In the genomic region with DNA sequence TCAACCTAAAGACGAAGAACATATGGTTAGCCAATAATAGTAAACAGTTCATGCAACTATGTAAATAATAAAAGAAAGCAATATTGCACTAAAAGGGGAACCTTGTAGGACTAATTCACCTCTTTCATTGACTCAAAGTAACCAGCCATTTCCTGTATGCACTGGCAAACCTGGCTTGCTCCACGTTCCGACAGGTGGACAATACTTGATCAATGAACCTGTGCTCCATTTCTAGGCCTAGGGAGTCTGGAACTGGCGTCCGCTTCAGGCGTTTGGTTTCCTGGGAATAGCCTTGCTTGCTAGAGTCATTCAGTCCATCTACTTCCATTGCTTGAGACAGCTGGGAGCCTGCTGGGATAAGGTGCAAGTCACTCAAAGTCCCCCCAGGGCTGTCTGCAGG, we compare ENCODE assay signal across 14 cellular contexts. TPM values are rescaled to one million over a fixed set of nuclear protein-coding genes. Genes with fewer than 3 reads are reported as not detected.
DNase-seq lines count a peak whose midpoint lies in the region; ATAC-seq, FAIRE-seq and TF ChIP-seq lines count a peak whose summit lies in the region.
"Had no signal": no experiment of that assay in that cellular context is flagged by ENCODE, and none has a peak within 500 bp of the region (broad histone marks: within the 10 kb centered on the region; RNA-seq: fewer than 3 reads in every experiment).

No MANE protein-coding gene starts in this region.

- no peaks in the 10 kb centered on the region for H3K9me3 ChIP-seq in HepG2 (ENCODE audit: low read length)
- H3K9me3 ChIP-seq in right lobe of liver: no peaks in the 10 kb centered on the region
- H3K9me3 ChIP-seq in colonic mucosa: no peaks in the 10 kb centered on the region
- H3K9me3 ChIP-seq in mucosa of descending colon: no peaks in the 10 kb centered on the region

- H3K4me3 ChIP-seq in HepG2 (replicated peaks in 1 of 3; ENCODE audit: insufficient read depth in 1 of 3, low read depth in 2 of 3, low read length in 3 of 3) (no peak overlapping the region), right lobe of liver (no peak overlapping the region), colonic mucosa (no peak overlapping the region), mucosa of descending colon (no peak overlapping the region), lower leg skin (ENCODE audit: low read depth, poor library complexity, severe bottlenecking) (no peak overlapping the region)
- H3K4me3 ChIP-seq: BLaER1 treated with 17β-estradiol and CSF1 and Interleukin-3, amounts not matched to agents 10 nM and 100 nM; GM23248 had no signal

- H3K4me1 ChIP-seq in HepG2 (ENCODE audit: insufficient read depth, low read length) (peaks cover 35% of the 10 kb centered on the region), right lobe of liver (peaks cover 0 to 10% (median 0%) of the 10 kb centered on the region in 4 donors), colonic mucosa (peaks cover 9% of the 10 kb centered on the region), mucosa of descending colon (ENCODE audit: low read depth) (peaks cover 38% of the 10 kb centered on the region)
- H3K4me1 ChIP-seq: BLaER1 treated with 17β-estradiol and CSF1 and Interleukin-3, amounts not matched to agents 10 nM and 100 nM had no signal

- no peaks in the 10 kb centered on the region for H3K79me2 ChIP-seq in HepG2 (ENCODE audit: insufficient read depth, low read length)

- H2AFZ ChIP-seq in HepG2 (ENCODE audit: low read length): no peak overlapping the region
- H2AFZ ChIP-seq: GM23248 had no signal

- 67% methylated on average over 4 of the region's 6 CpGs for WGBS in HepG2 (ENCODE audit: low lambda C conversion rate)
- 73% methylated on average over 5 of the region's 6 CpGs for WGBS in right lobe of liver (ENCODE audit: insufficient coverage, low coverage, low lambda C conversion rate, missing lambda C conversion rate)
- WGBS in lower leg skin, 2 donors: 95 to 98% methylated on average over 6 of the region's 6 CpGs

- in situ Hi-C loops in HepG2 (cut with HindIII; ENCODE audit: extremely low pct_ligation_motif_present, low pct_unique_long_range_greater_than_20kb): no loop called here

- no peak for TF ChIP-seq RAD21 in HepG2 (CRISPR knock-in tag; IDR thresholded peaks at IDR 0.05)

- no peak for TF ChIP-seq EP300 in HepG2 (IDR thresholded peaks at IDR 0.05; ENCODE audit: low read depth in 2 of 2, low read length in 2 of 2)
- TF ChIP-seq EP300 in HepG2 (CRISPR knock-in tag; IDR thresholded peaks at IDR 0.05; ENCODE audit: borderline replicate concordance): no peak

- TF ChIP-seq POLR2A in HepG2 (IDR thresholded peaks at IDR 0.05; ENCODE audit: insufficient read depth in 1 of 2, low read depth in 2 of 2, low read length in 2 of 2) (no peak), right lobe of liver (IDR thresholded peaks at IDR 0.05) (no peak), lower leg skin (IDR thresholded peaks at IDR 0.05) (no peak)

- no TSS peak for BruUV-seq in HepG2 (replicated peaks; lab: Mats Ljungman, UMichigan)

- ATAC-seq in HepG2: peak; percentile 36; the same call in 2 of the 3 replicates
- no peak for ATAC-seq in right lobe of liver
- peak; percentile 80 for ATAC-seq in mucosa of descending colon
- no peak for ATAC-seq in omental fat pad (ENCODE audit: low FRiP score)

- H3K27ac ChIP-seq in HepG2 (ENCODE audit: extremely low read length, insufficient read depth, low read length) (no peak overlapping the region), right lobe of liver (no peak overlapping the region), colonic mucosa (peak overlapping the region; percentile 74)
- H3K27ac ChIP-seq: BLaER1 treated with 17β-estradiol and CSF1 and Interleukin-3, amounts not matched to agents 10 nM and 100 nM; GM23248 had no signal

- FAIRE-seq in HepG2 (lab: Jason Lieb, UNC): no peak

- POLR2A ChIA-PET in HepG2 (lab: Yijun Ruan, JAX): no interaction called here

- DNase-seq in HepG2 (ENCODE audit: low spot score): peak; percentile 2
- no peak for DNase-seq in right lobe of liver
- peak; percentile 48 for DNase-seq in colonic mucosa
- DNase-seq in mucosa of descending colon: peak; percentile 44 to 50 (median 44)
- no peak for DNase-seq in omental fat pad (ENCODE audit: low spot score)
- no peak for DNase-seq in NCI-H774 (lab: John Stamatoyannopoulos, UW)
- DNase-seq in kidney glomerular epithelial cell (lab: John Stamatoyannopoulos, UW): no peak
- no peak for DNase-seq in lower leg skin (ENCODE audit: low spot score in 2 of 2)
- DNase-seq: ACHN; CD4-positive, CD25-positive, alpha-beta regulatory T cell; DMS53; GM23248; H9 had no signal

- H3K27me3 ChIP-seq in HepG2 (ENCODE audit: control insufficient read depth in 1 of 2, insufficient read depth in 2 of 2, low read length in 2 of 2) (no peaks in the 10 kb centered on the region), right lobe of liver (no peaks in the 10 kb centered on the region), colonic mucosa (no peaks in the 10 kb centered on the region)
- H3K27me3 ChIP-seq: BLaER1 treated with 17β-estradiol and CSF1 and Interleukin-3, amounts not matched to agents 10 nM and 100 nM had no signal

- H4K20me1 ChIP-seq in HepG2 (ENCODE audit: insufficient read depth, low read length): no peaks in the 10 kb centered on the region
- H4K20me1 ChIP-seq: BLaER1 treated with 17β-estradiol and CSF1 and Interleukin-3, amounts not matched to agents 10 nM and 100 nM had no signal

- no peak for TF ChIP-seq CTCF in HepG2 (CRISPR knock-in tag; IDR thresholded peaks at IDR 0.05)
- no peak for TF ChIP-seq CTCF in right lobe of liver (IDR thresholded peaks at IDR 0.05)
- no peak for TF ChIP-seq CTCF in colonic mucosa (IDR thresholded peaks at IDR 0.05)
- no peak for TF ChIP-seq CTCF in mucosa of descending colon (IDR thresholded peaks at IDR 0.05)
- TF ChIP-seq CTCF in omental fat pad (IDR thresholded peaks at IDR 0.05): no peak
- no peak for TF ChIP-seq CTCF in lower leg skin (IDR thresholded peaks at IDR 0.05)

- CTCF ChIA-PET in HepG2 (lab: Yijun Ruan, JAX; ENCODE audit: low intra/inter-chr PET ratio, low total read pairs): no interaction called here

- intact Hi-C loops in HepG2 (cut with micrococcal nuclease; ENCODE audit: unreplicated experiment): no loop called here
- intact Hi-C loops in right lobe of liver (cut with DNase I): no loop called here
- intact Hi-C loops in colonic mucosa (cut with DNase I): no loop called here
- intact Hi-C loops in mucosa of descending colon (cut with DNase I, micrococcal nuclease): no loop called here
- intact Hi-C loops in lower leg skin (cut with DNase I; ENCODE audit: low total_unique reads): no loop called here

- H3K36me3 ChIP-seq in HepG2 (replicated peaks in 1 of 2; ENCODE audit: control insufficient read depth in 1 of 2, insufficient read depth in 2 of 2, low read length in 2 of 2) (peaks cover 5 to 24% of the 10 kb centered on the region in 2 experiments; a peak in 4 of 5 replicates), right lobe of liver (peaks cover 0 to 21% (median 6%) of the 10 kb centered on the region in 4 donors), colonic mucosa (no peaks in the 10 kb centered on the region), mucosa of descending colon (ENCODE audit: low read depth) (no peaks in the 10 kb centered on the region)

- no peak overlapping the region for H3K9ac ChIP-seq in HepG2 (ENCODE audit: insufficient read depth, low read depth, low read length)
- H3K9ac ChIP-seq in colonic mucosa (ENCODE audit: low read depth in 2 of 2, low read length in 2 of 2): no peak overlapping the region
- H3K9ac ChIP-seq: BLaER1 treated with 17β-estradiol and CSF1 and Interleukin-3, amounts not matched to agents 10 nM and 100 nM; GM23248 had no signal

- no peak overlapping the region for H3K4me2 ChIP-seq in HepG2 (ENCODE audit: low read depth, low read length)
- H3K4me2 ChIP-seq: BLaER1 treated with 17β-estradiol and CSF1 and Interleukin-3, amounts not matched to agents 10 nM and 100 nM had no signal

RNA-seq across cellular contexts. Expression of gene PTAR1, which starts 41.6 kb away (rescaled TPM):
- 42.1 and 58.0 TPM in 2 replicates for total RNA-seq in HepG2 (2016; rRNA removed; fragmentation: Illumina TruSeq; extraction: Trizol)
- total RNA-seq in HepG2 (2016; cell fraction: cytosol; rRNA removed; fragmentation: Illumina TruSeq; extraction: Trizol; ENCODE audit: low read depth): 11.4 and 11.5 TPM in 2 replicates
- 43.2 and 58.9 TPM in 2 replicates for total RNA-seq in HepG2 (2016; cell fraction: insoluble cytoplasmic fraction; rRNA removed; fragmentation: Illumina TruSeq; extraction: Trizol)
- total RNA-seq in HepG2 (2016; cell fraction: membrane; rRNA removed; fragmentation: Illumina TruSeq; extraction: Trizol): 18.8 and 19.1 TPM in 2 replicates
- 84.8 and 87.1 TPM in 2 replicates for total RNA-seq in HepG2 (2016; cell fraction: nucleus; rRNA removed; fragmentation: Illumina TruSeq; extraction: Trizol)
- 19.8 and 26.5 TPM in 2 replicates for polyA plus RNA-seq in HepG2 (2011; rRNA removed)
- polyA plus RNA-seq in HepG2 (2011; cell fraction: cytosol; rRNA removed): 5.7 and 8.5 TPM in 2 replicates
- polyA plus RNA-seq in HepG2 (2011; cell fraction: nucleus; rRNA removed): 47.8 and 47.9 TPM in 2 replicates
- 24.2 and 28.4 TPM in 2 replicates for polyA plus RNA-seq in HepG2 (2012)
- polyA plus RNA-seq in HepG2 (2016; cell fraction: cytosol; fragmentation: Illumina TruSeq; extraction: Trizol; ENCODE audit: low read depth): 6.5 and 7.0 TPM in 2 replicates
- 15.3 and 19.3 TPM in 2 replicates for polyA plus RNA-seq in HepG2 (2016; cell fraction: insoluble cytoplasmic fraction; fragmentation: Illumina TruSeq; extraction: Trizol; ENCODE audit: low read depth)
- polyA plus RNA-seq in HepG2 (2016; cell fraction: membrane; fragmentation: Illumina TruSeq; extraction: Trizol; ENCODE audit: low read depth): 7.6 and 7.8 TPM in 2 replicates
- polyA plus RNA-seq in HepG2 (2016; cell fraction: nucleus; fragmentation: Illumina TruSeq; extraction: Trizol; ENCODE audit: insufficient read depth, low read depth): 41.5 and 44.9 TPM in 2 replicates
- 28.0 and 32.7 TPM in 2 replicates for polyA minus RNA-seq in HepG2 (2011; rRNA and poly(A)+ RNA removed; ENCODE audit: low replicate concordance)
- polyA minus RNA-seq in HepG2 (2011; cell fraction: cytosol; rRNA and poly(A)+ RNA removed): 30.5 and 36.6 TPM in 2 replicates
- 189 and 200 TPM in 2 replicates for polyA minus RNA-seq in HepG2 (2011; cell fraction: nucleus; rRNA and poly(A)+ RNA removed)
- total RNA-seq in right lobe of liver: 10 to 100 TPM; 21.5 to 33.3 (median 27.0) TPM
- total RNA-seq in colonic mucosa: 10 to 100 TPM; 45.3 to 64.4 TPM
- total RNA-seq in mucosa of descending colon: 10 to 100 TPM; 63.0 to 71.5 (median 68.6) TPM
- 10 to 100 TPM; 54.1 to 85.1 (median 61.5) TPM for total RNA-seq in omental fat pad
- total RNA-seq in lower leg skin: 10 to 100 TPM; 27.8 to 52.3 (median 47.8) TPM

RNA-seq across cellular contexts. Expression of gene APBA1, which starts 46.0 kb away (rescaled TPM):
- total RNA-seq in HepG2 (2016; rRNA removed; fragmentation: Illumina TruSeq; extraction: Trizol) (0.15 TPM in 1 of 2 replicates, not detected in the other), right lobe of liver (10 to 100 TPM in 4 of 6 experiments, 1 to 10 TPM in 2; 6.6 to 25.5 (median 16.7) TPM), colonic mucosa (1 to 10 TPM; 6.3 to 7.5 TPM), mucosa of descending colon (10 to 100 TPM; 10.1 to 14.4 (median 12.7) TPM), omental fat pad (10 to 100 TPM in 2 of 4 donors, 1 to 10 TPM in 2; 4.3 to 11.8 (median 8.4) TPM), lower leg skin (10 to 100 TPM in 2 of 4 donors, 1 to 10 TPM in 2; 4.9 to 12.7 (median 8.7) TPM)
- not detected in 2 replicates for total RNA-seq in HepG2 (2016; cell fraction: cytosol; rRNA removed; fragmentation: Illumina TruSeq; extraction: Trizol; ENCODE audit: low read depth)
- total RNA-seq in HepG2 (2016; cell fraction: insoluble cytoplasmic fraction; rRNA removed; fragmentation: Illumina TruSeq; extraction: Trizol): not detected in 2 replicates
- total RNA-seq in HepG2 (2016; cell fraction: membrane; rRNA removed; fragmentation: Illumina TruSeq; extraction: Trizol): 0.03 TPM in 1 of 2 replicates, not detected in the other
- not detected in 2 replicates for total RNA-seq in HepG2 (2016; cell fraction: nucleus; rRNA removed; fragmentation: Illumina TruSeq; extraction: Trizol)
- 0.01 TPM in 1 of 2 replicates, not detected in the other for polyA plus RNA-seq in HepG2 (2011; rRNA removed)
- polyA plus RNA-seq in HepG2 (2011; cell fraction: cytosol; rRNA removed): 0.01 TPM in 2 replicates
- 0.02 TPM in 1 of 2 replicates, not detected in the other for polyA plus RNA-seq in HepG2 (2011; cell fraction: nucleus; rRNA removed)
- 0.21 TPM in 1 of 2 replicates, not detected in the other for polyA plus RNA-seq in HepG2 (2012)
- polyA plus RNA-seq in HepG2 (2016; cell fraction: cytosol; fragmentation: Illumina TruSeq; extraction: Trizol; ENCODE audit: low read depth): not detected in 2 replicates
- 0.03 TPM in 1 of 2 replicates, not detected in the other for polyA plus RNA-seq in HepG2 (2016; cell fraction: insoluble cytoplasmic fraction; fragmentation: Illumina TruSeq; extraction: Trizol; ENCODE audit: low read depth)
- not detected in 2 replicates for polyA plus RNA-seq in HepG2 (2016; cell fraction: membrane; fragmentation: Illumina TruSeq; extraction: Trizol; ENCODE audit: low read depth)
- polyA plus RNA-seq in HepG2 (2016; cell fraction: nucleus; fragmentation: Illumina TruSeq; extraction: Trizol; ENCODE audit: insufficient read depth, low read depth): not detected in 2 replicates
- polyA minus RNA-seq in HepG2 (2011; rRNA and poly(A)+ RNA removed; ENCODE audit: low replicate concordance): not detected in 2 replicates
- polyA minus RNA-seq in HepG2 (2011; cell fraction: cytosol; rRNA and poly(A)+ RNA removed): not detected in 2 replicates
- polyA minus RNA-seq in HepG2 (2011; cell fraction: nucleus; rRNA and poly(A)+ RNA removed): not detected in 2 replicates
- polyA plus RNA-seq: CD4-positive, CD25-positive, alpha-beta regulatory T cell had no signal

Comparison
In these comparisons a context has a peak if more than half of its experiments do, and no peak if none do; other contexts are left out.
1. ATAC-seq: peak in HepG2 (single experiment) and mucosa of descending colon (single experiment); none in right lobe of liver (0 of 4) and omental fat pad (single experiment).
2. DNase-seq: peak in HepG2 (single experiment), colonic mucosa (single experiment) and mucosa of descending colon (3 of 3); none in right lobe of liver (0 of 3), omental fat pad (single experiment), NCI-H774 (single experiment), kidney glomerular epithelial cell (single experiment) and lower leg skin (0 of 2).